ENCODE assay signal across 1 cellular context in genomic region chr18:4134691-4135090, GRCh38.
A peak's percentile ranks its signal among the peaks of the same experiment; 100 is the strongest.
TF ChIP-seq lines count a peak whose summit lies in the region.

No MANE protein-coding gene starts in this region.

TF ChIP-seq in H1, 55 proteins besides CTCF, POLR2A, EP300 and RAD21 (continued from another document):
- peak; percentile 71 for TF ChIP-seq MAX (IDR thresholded peaks at IDR 0.05)
- TF ChIP-seq GTF2F1 (IDR thresholded peaks at IDR 0.05; ENCODE audit: borderline replicate concordance, low read depth, low read length): no peak
- TF ChIP-seq CEBPB (IDR thresholded peaks at IDR 0.05; ENCODE audit: low read depth, low read length): no peak
- TF ChIP-seq SRF (IDR thresholded peaks at IDR 0.05; ENCODE audit: low read depth, low read length): no peak
- 0 out of 2 replicates have a peak, but pooled peaks have one; percentile 28 for TF ChIP-seq E2F6 (IDR thresholded peaks at IDR 0.05)
- no peak for TF ChIP-seq KDM5A (IDR thresholded peaks at IDR 0.05; ENCODE audit: low read length)
- 0 out of 4 replicates have a peak, but pooled peaks of 1 of the 2 experiments have one; percentile 44 for TF ChIP-seq SIN3A (conservative IDR thresholded peaks at IDR 0.05 in 1 of 2, IDR thresholded peaks at IDR 0.05 in 1 of 2; ENCODE audit: low read depth in 1 of 2, low read length in 2 of 2)
- no peak for TF ChIP-seq TAF1 (IDR thresholded peaks at IDR 0.05; ENCODE audit: low read depth, low read length)
- no peak for TF ChIP-seq POLR2AphosphoS5 (IDR thresholded peaks at IDR 0.05; ENCODE audit: low read depth, low read length)
- no peak for TF ChIP-seq PHF8 (conservative IDR thresholded peaks at IDR 0.05; ENCODE audit: low read depth, low read length)
- TF ChIP-seq ATF3 (IDR thresholded peaks at IDR 0.05; ENCODE audit: insufficient read depth, low read depth, low read length): no peak
